ENCODE assay signal across 1 cellular context in genomic region chr14:67385618-67386017, GRCh38.
TF ChIP-seq lines count a peak whose summit lies in the region.

No MANE protein-coding gene starts in this region.

TF ChIP-seq in K562, 482 proteins besides CTCF, POLR2A, EP300 and RAD21:
- no peak for TF ChIP-seq ZNF143 (CRISPR knock-in tag; IDR thresholded peaks at IDR 0.05)
- TF ChIP-seq TCF7 (IDR thresholded peaks at IDR 0.05; ENCODE audit: borderline replicate concordance): no peak
- TF ChIP-seq HNRNPLL (IDR thresholded peaks at IDR 0.05; ENCODE audit: low read depth, low read length, poor library complexity, severe bottlenecking): no peak
- TF ChIP-seq NCOA2 (IDR thresholded peaks at IDR 0.05; ENCODE audit: partially characterized antibody in 2 of 2): no peak
- no peak for TF ChIP-seq BCOR (IDR thresholded peaks at IDR 0.05)
- no peak for TF ChIP-seq HDAC2 (IDR thresholded peaks at IDR 0.05)
- no peak for TF ChIP-seq ZC3H4 (CRISPR knock-in tag; IDR thresholded peaks at IDR 0.05; ENCODE audit: borderline replicate concordance)
- TF ChIP-seq XRCC5 (IDR thresholded peaks at IDR 0.05; ENCODE audit: low read depth, low read length): no peak
- no peak for TF ChIP-seq RBBP5 (IDR thresholded peaks at IDR 0.05; ENCODE audit: borderline replicate concordance, insufficient read depth, low read length, poor library complexity, severe bottlenecking)
- no peak for TF ChIP-seq FOSL1 (tag; conservative IDR thresholded peaks at IDR 0.05)
- no peak for TF ChIP-seq SIN3A (IDR thresholded peaks at IDR 0.05; ENCODE audit: borderline replicate concordance in 2 of 2, control insufficient read depth in 1 of 2, low read depth in 2 of 2, low read length in 2 of 2)
- TF ChIP-seq RREB1 (CRISPR knock-in tag; IDR thresholded peaks at IDR 0.05): no peak
- TF ChIP-seq, protein P1, sequence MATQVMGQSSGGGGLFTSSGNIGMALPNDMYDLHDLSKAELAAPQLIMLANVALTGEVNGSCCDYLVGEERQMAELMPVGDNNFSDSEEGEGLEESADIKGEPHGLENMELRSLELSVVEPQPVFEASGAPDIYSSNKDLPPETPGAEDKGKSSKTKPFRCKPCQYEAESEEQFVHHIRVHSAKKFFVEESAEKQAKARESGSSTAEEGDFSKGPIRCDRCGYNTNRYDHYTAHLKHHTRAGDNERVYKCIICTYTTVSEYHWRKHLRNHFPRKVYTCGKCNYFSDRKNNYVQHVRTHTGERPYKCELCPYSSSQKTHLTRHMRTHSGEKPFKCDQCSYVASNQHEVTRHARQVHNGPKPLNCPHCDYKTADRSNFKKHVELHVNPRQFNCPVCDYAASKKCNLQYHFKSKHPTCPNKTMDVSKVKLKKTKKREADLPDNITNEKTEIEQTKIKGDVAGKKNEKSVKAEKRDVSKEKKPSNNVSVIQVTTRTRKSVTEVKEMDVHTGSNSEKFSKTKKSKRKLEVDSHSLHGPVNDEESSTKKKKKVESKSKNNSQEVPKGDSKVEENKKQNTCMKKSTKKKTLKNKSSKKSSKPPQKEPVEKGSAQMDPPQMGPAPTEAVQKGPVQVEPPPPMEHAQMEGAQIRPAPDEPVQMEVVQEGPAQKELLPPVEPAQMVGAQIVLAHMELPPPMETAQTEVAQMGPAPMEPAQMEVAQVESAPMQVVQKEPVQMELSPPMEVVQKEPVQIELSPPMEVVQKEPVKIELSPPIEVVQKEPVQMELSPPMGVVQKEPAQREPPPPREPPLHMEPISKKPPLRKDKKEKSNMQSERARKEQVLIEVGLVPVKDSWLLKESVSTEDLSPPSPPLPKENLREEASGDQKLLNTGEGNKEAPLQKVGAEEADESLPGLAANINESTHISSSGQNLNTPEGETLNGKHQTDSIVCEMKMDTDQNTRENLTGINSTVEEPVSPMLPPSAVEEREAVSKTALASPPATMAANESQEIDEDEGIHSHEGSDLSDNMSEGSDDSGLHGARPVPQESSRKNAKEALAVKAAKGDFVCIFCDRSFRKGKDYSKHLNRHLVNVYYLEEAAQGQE (CRISPR knock-in tag; IDR thresholded peaks at IDR 0.05; ENCODE audit: low read depth): no peak
- no peak for TF ChIP-seq TARDBP (IDR thresholded peaks at IDR 0.05)
- no peak for TF ChIP-seq ZNF699 (CRISPR knock-in tag; IDR thresholded peaks at IDR 0.05; ENCODE audit: insufficient replicate concordance)
- no peak for TF ChIP-seq CC2D1A (IDR thresholded peaks at IDR 0.05)
- no peak for TF ChIP-seq RBM34 (IDR thresholded peaks at IDR 0.05; ENCODE audit: borderline replicate concordance, insufficient read depth, low read length)
- TF ChIP-seq PURB (CRISPR knock-in tag; IDR thresholded peaks at IDR 0.05; ENCODE audit: low read depth): no peak
- TF ChIP-seq NCOA1 (IDR thresholded peaks at IDR 0.05; ENCODE audit: low read depth): no peak
